In the genomic region with DNA sequence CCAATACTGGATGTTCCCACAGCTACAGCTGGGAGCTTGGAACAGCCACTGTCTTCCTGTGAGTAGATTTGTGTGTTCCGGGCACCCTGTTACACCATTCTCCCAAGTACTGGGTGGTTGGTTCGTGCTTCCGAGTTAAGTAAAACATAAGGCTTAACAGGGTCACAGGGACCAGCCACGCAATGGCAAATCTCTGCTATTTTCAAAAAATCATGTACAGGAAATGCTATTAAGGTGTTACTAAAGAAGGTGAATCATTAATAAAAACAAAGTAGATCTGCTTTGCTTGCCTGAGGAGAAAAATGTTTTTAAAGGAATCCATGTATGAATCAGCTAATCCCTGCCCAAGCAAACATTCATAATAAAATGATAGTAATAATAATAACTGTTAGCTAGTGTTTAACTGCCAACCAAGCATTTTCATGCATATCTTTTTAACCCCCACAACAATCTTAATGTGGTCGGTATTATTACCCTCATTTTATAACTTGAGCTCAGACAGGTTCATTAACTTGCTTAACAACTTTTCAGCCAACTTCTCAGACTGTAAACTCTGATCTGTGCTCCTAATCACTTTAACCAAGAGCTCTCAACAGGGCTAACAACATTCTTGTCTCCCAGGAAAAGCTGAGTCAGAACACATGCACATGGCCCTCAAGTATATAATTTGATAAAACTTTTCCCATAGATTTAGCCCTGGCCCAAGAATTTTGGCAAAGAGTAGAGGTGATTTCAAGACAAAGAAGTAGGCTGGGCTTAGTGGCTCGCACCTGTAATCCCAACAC, we compare ENCODE assay signal across 1 cellular context.
TF ChIP-seq lines count a peak whose summit lies in the region.

No MANE protein-coding gene starts in this region.

TF ChIP-seq in H1, 55 proteins besides CTCF, POLR2A, EP300 and RAD21:
- TF ChIP-seq CHD2 (IDR thresholded peaks at IDR 0.05; ENCODE audit: low read length), result no peak
- TF ChIP-seq RXRA (IDR thresholded peaks at IDR 0.05; ENCODE audit: insufficient read depth, low read depth, low read length), result no peak
- TF ChIP-seq SP2 (IDR thresholded peaks at IDR 0.05; ENCODE audit: low read length), result no peak
- TF ChIP-seq SIRT6 (IDR thresholded peaks at IDR 0.05; ENCODE audit: low read length), result no peak
- TF ChIP-seq CREB1 (IDR thresholded peaks at IDR 0.05), result no peak
- TF ChIP-seq POLR2AphosphoS5 (IDR thresholded peaks at IDR 0.05; ENCODE audit: low read depth, low read length), result no peak
- TF ChIP-seq JUN (IDR thresholded peaks at IDR 0.05; ENCODE audit: low read depth, low read length), result no peak
- TF ChIP-seq SP1 (IDR thresholded peaks at IDR 0.05; ENCODE audit: low read depth, low read length), result no peak
TF ChIP-seq in H1: peak in this region for 0.
